8 cellular contexts compared by ENCODE assay signal in genomic region chr11:82901165-82901938, GRCh38. TPM values are rescaled to one million over a fixed set of nuclear protein-coding genes. Genes with fewer than 3 reads are reported as not detected.
DNase-seq lines count a peak whose midpoint lies in the region; ATAC-seq and TF ChIP-seq lines count a peak whose summit lies in the region.

Gene DDIAS (plus strand): TSS chr11:82901736. CDS start chr11:82914739, 13,003 bp downstream.

- H3K27me3 Mint-ChIP-seq in T-helper 1 cell treated with Interleukin-12 subunit alpha and Interleukin-12 subunit beta and Interleukin-4 antibody, amounts not matched to agents 30 μg/mL and 1 μg/mL, for 36 hours (ENCODE audit: low read depth): no peaks in the 10 kb centered on the region

- peaks cover 4% of the 10 kb centered on the region for H3K36me3 Mint-ChIP-seq in T-helper 1 cell treated with Interleukin-12 subunit alpha and Interleukin-12 subunit beta and Interleukin-4 antibody, amounts not matched to agents 30 μg/mL and 1 μg/mL, for 36 hours (ENCODE audit: low read depth)

- TF ChIP-seq CTCF in GM13976 (IDR thresholded peaks at IDR 0.05; ENCODE audit: borderline replicate concordance, control extremely low read depth, extremely low read depth, insufficient read depth, missing control alignments): no peak

- no peaks in the 10 kb centered on the region for H3K9me3 Mint-ChIP-seq in T-helper 1 cell treated with Interleukin-12 subunit alpha and Interleukin-12 subunit beta and Interleukin-4 antibody, amounts not matched to agents 30 μg/mL and 1 μg/mL, for 36 hours

- in situ Hi-C loops in GM13976 (cut with MboI; ENCODE audit: low sequenced_read_pairs, unreplicated experiment): loop anchor here (10.0 kb wide), 1 partner anchor 173 kb away; the partner anchor contains the start of gene RAB30

- peak within 1 kb of the TSS; percentile 99 for H3K27ac Mint-ChIP-seq in T-helper 1 cell treated with Interleukin-12 subunit alpha and Interleukin-12 subunit beta and Interleukin-4 antibody, amounts not matched to agents 30 μg/mL and 1 μg/mL, for 36 hours

- intact Hi-C loops in left cardiac atrium (cut with DNase I) (loop anchor here (5.0 to 10.0 kb wide), 5 partner anchors 34 to 343 kb away; partner anchors contain the start of gene ANKRD42 (in 1 of the 2)), posterior vena cava (cut with DNase I) (loop anchor here (5.0 to 10.0 kb wide), 4 partner anchors 183 to 353 kb away; partner anchors contain the start of gene ANKRD42 (in 1 of the 2))

- H3K4me3 Mint-ChIP-seq in T-helper 1 cell treated with Interleukin-12 subunit alpha and Interleukin-12 subunit beta and Interleukin-4 antibody, amounts not matched to agents 30 μg/mL and 1 μg/mL, for 36 hours: peak within 1 kb of the TSS; percentile 97

- DNase-seq in GM13976 (ENCODE audit: low spot score) (peak; percentile 90), NCI-H1694 (lab: John Stamatoyannopoulos, UW) (peak; percentile 98), amniotic stem cell (lab: John Stamatoyannopoulos, UW) (peak; percentile 99), left cardiac atrium (peak; percentile 97), posterior vena cava (ENCODE audit: low spot score) (peak; percentile 98), ureter (ENCODE audit: low spot score) (peak; percentile 97)

- H3K4me1 Mint-ChIP-seq in T-helper 1 cell treated with Interleukin-12 subunit alpha and Interleukin-12 subunit beta and Interleukin-4 antibody, amounts not matched to agents 30 μg/mL and 1 μg/mL, for 36 hours (ENCODE audit: low read depth): peaks cover 42% of the 10 kb centered on the region

- ATAC-seq in HG02870 (IDR thresholded peaks at IDR 0.05; ENCODE audit: unreplicated experiment): peak; percentile 68
- peak; percentile 87 to 89 for ATAC-seq in left cardiac atrium

RNA-seq across cellular contexts. Expression of gene DDIAS, which starts in this region (rescaled TPM):
- 1 to 10 TPM in 1 of 2 donors, under 1 TPM in 1; 0.86 to 2.3 TPM for total RNA-seq in left cardiac atrium
- total RNA-seq in posterior vena cava: 1 to 10 TPM in 1 of 2 donors, under 1 TPM in 1; 0.86 to 1.2 TPM
- total RNA-seq in ureter: 2.6 TPM

Comparison
In these comparisons a context has a peak if more than half of its experiments do, and no peak if none do; other contexts are left out.
1. Peak in every context shown above with its lines: DNase-seq and ATAC-seq.